Comparison of ENCODE assay signal across 19 cellular contexts in genomic region chr6:168428052-168428829, GRCh38. TPM values are rescaled to one million over a fixed set of nuclear protein-coding genes. Genes with fewer than 3 reads are reported as not detected.
"Had no signal": no experiment of that assay in that cellular context is flagged by ENCODE, and none has a peak within 500 bp of the region (broad histone marks: within the 10 kb centered on the region; RNA-seq: fewer than 3 reads in every experiment).

No MANE protein-coding gene starts in this region.

- H3K4me1 Mint-ChIP-seq: activated CD4-positive, alpha-beta T cell treated with anti-CD3 and anti-CD28 coated beads for 36 hours had no signal

- DNase-seq: activated CD4-positive, alpha-beta T cell treated with anti-CD3 and anti-CD28 coated beads for 36 hours; activated CD8-positive, alpha-beta T cell treated with anti-CD3 and anti-CD28 coated beads, Interleukin-2, amount 10 ng/mL, durations not matched to agents 7 days and 5 days; activated naive CD4-positive, alpha-beta T cell treated with anti-CD3 and anti-CD28 coated beads, Interleukin-2, amount 50 U/mL, for 16 hours; adrenal gland; body of pancreas; central memory CD4-positive, alpha-beta T cell; cortex of kidney; effector CD8-positive, alpha-beta T cell; heart left ventricle; left lung; stimulated activated CD4-positive, alpha-beta T cell treated with anti-CD3 and anti-CD28 coated beads, Interleukin-4, amount 100 ng/mL, for 1 hour; stimulated activated CD8-positive, alpha-beta memory T cell treated with anti-CD3 and anti-CD28 coated beads, Interleukin-4, amount 100 ng/mL, for 48 hours; testis had no signal

- H3K27ac ChIP-seq: adrenal gland, body of pancreas, heart left ventricle, left lung, testis, VCaP had no signal

- H3K36me3 Mint-ChIP-seq: natural killer cell treated with Interleukin-12 subunit alpha and Interleukin-12 subunit beta and Interleukin-15 and Interleukin-18, amount 100 ng/mL, for 72 hours had no signal

- ATAC-seq: activated CD4-positive, alpha-beta T cell treated with anti-CD3 and anti-CD28 coated beads for 36 hours; activated CD8-positive, alpha-beta T cell treated with anti-CD3 and anti-CD28 coated beads, Interleukin-2, amount 10 ng/mL, durations not matched to agents 7 days and 5 days; body of pancreas; left lung had no signal

- H3K4me3 ChIP-seq: adrenal gland, body of pancreas, heart left ventricle, left lung, testis had no signal

- H3K4me3 Mint-ChIP-seq: activated CD4-positive, alpha-beta T cell treated with anti-CD3 and anti-CD28 coated beads for 36 hours; activated CD8-positive, alpha-beta T cell treated with anti-CD3 and anti-CD28 coated beads, Interleukin-2, amount 10 ng/mL, durations not matched to agents 7 days and 5 days; natural killer cell treated with Interleukin-12 subunit alpha and Interleukin-12 subunit beta and Interleukin-15 and Interleukin-18, amount 100 ng/mL, for 72 hours; stimulated activated naive CD8-positive, alpha-beta T cell treated with anti-CD3 and anti-CD28 coated beads, Interleukin-15, Interleukin-2, amounts not matched to agents 100 ng/mL and 50 ng/mL, for 24 hours had no signal

- H3K36me3 ChIP-seq: adrenal gland, heart left ventricle, left lung had no signal

- H3K27me3 ChIP-seq: adrenal gland, testis had no signal

- H3K27ac Mint-ChIP-seq: activated CD4-positive, alpha-beta T cell treated with anti-CD3 and anti-CD28 coated beads for 36 hours; activated CD8-positive, alpha-beta T cell treated with anti-CD3 and anti-CD28 coated beads, Interleukin-2, amount 10 ng/mL, durations not matched to agents 7 days and 5 days; activated T-helper 2 cell treated with anti-CD3 and anti-CD28 coated beads, Interferon-gamma antibody, Interleukin-2, Interleukin-4, amounts not matched to agents 10 μg/mL and 5 μg/mL and 100 μg/mL, durations not matched to agents 14 hours and 24 hours and 36 hours; natural killer cell treated with Interleukin-12 subunit alpha and Interleukin-12 subunit beta and Interleukin-15 and Interleukin-18, amount 100 ng/mL, for 72 hours; stimulated activated naive CD8-positive, alpha-beta T cell treated with anti-CD3 and anti-CD28 coated beads, Interleukin-15, Interleukin-2, amounts not matched to agents 100 ng/mL and 50 ng/mL, for 24 hours had no signal

- H3K9me3 Mint-ChIP-seq: activated T-helper 2 cell treated with anti-CD3 and anti-CD28 coated beads, Interferon-gamma antibody, Interleukin-2, Interleukin-4, amounts not matched to agents 10 μg/mL and 5 μg/mL and 100 μg/mL, durations not matched to agents 14 hours and 24 hours and 36 hours; natural killer cell treated with Interleukin-12 subunit alpha and Interleukin-12 subunit beta and Interleukin-15 and Interleukin-18, amount 100 ng/mL, for 72 hours; stimulated activated naive CD8-positive, alpha-beta T cell treated with anti-CD3 and anti-CD28 coated beads, Interleukin-15, Interleukin-2, amounts not matched to agents 100 ng/mL and 50 ng/mL, for 24 hours had no signal

- H3K4me1 ChIP-seq: adrenal gland, body of pancreas, left lung, testis had no signal

RNA-seq across cellular contexts. Expression of gene SMOC2, which starts 12.7 kb away (rescaled TPM):
- total RNA-seq: activated CD4-positive, alpha-beta T cell treated with anti-CD3 and anti-CD28 coated beads for 36 hours; activated CD8-positive, alpha-beta T cell treated with anti-CD3 and anti-CD28 coated beads, Interleukin-2, amount 10 ng/mL, durations not matched to agents 7 days and 5 days; activated T-helper 2 cell treated with anti-CD3 and anti-CD28 coated beads, Interferon-gamma antibody, Interleukin-2, Interleukin-4, amounts not matched to agents 10 μg/mL and 5 μg/mL and 100 μg/mL, durations not matched to agents 14 hours and 24 hours and 36 hours; fibroblast of lung; natural killer cell treated with Interleukin-12 subunit alpha and Interleukin-12 subunit beta and Interleukin-15 and Interleukin-18, amount 100 ng/mL, for 72 hours; pulmonary artery endothelial cell had no signal
- polyA plus RNA-seq: fibroblast of lung had no signal
